ENCODE assay signal across 1 cellular context in the genomic region with DNA sequence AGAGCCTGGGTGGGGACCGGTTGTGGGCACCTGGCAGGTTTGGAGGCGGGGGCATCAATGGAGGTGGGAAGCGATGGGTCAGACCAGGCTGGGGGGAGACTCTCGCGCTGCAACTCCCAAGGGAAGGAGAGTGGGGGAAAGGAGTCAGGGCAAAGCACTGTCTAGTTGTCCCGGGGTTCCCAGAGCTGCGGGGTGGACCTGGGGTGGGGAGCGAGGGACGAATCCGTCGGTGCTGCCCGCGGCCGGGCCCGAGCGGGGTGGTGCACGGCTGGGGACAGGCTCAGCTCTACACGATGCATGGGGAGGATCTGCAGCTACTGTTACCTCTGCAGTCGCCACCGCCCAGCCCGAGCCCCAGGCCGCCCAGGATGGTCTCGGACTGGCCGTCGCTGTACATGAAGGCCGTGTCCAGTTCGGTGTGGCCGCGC.
TF ChIP-seq lines count a peak whose summit lies in the region.

No MANE protein-coding gene starts in this region.

TF ChIP-seq in HepG2, 621 proteins besides CTCF, POLR2A, EP300 and RAD21:
- TF ChIP-seq ZFX (CRISPR knock-in tag; IDR thresholded peaks at IDR 0.05; ENCODE audit: low read depth): no peak
- 0 out of 2 replicates have a peak, but pooled peaks have one; percentile 77 for TF ChIP-seq ZNF550 (CRISPR knock-in tag; IDR thresholded peaks at IDR 0.05; ENCODE audit: borderline replicate concordance)
- peak; percentile 79; the same call in 1 of the 2 replicates for TF ChIP-seq ZNF225 (CRISPR knock-in tag; IDR thresholded peaks at IDR 0.05)
- TF ChIP-seq SOX6 (IDR thresholded peaks at IDR 0.05): no peak
- peak; percentile 22; the same call in 1 of the 2 replicates for TF ChIP-seq SOX6 (CRISPR knock-in tag; IDR thresholded peaks at IDR 0.05)
- TF ChIP-seq TCF12 (IDR thresholded peaks at IDR 0.05): no peak
- 0 out of 2 replicates have a peak, but pooled peaks have one; percentile 28 for TF ChIP-seq TCF12 (CRISPR knock-in tag; IDR thresholded peaks at IDR 0.05)
- TF ChIP-seq ZNF883 (CRISPR knock-in tag; IDR thresholded peaks at IDR 0.05; ENCODE audit: not compliant biosample characterization): peak; percentile 30
- TF ChIP-seq BRD4 (CRISPR knock-in tag; IDR thresholded peaks at IDR 0.05): 0 out of 2 replicates have a peak, but pooled peaks have one; percentile 52
- TF ChIP-seq KDM5B (CRISPR knock-in tag; IDR thresholded peaks at IDR 0.05; ENCODE audit: borderline replicate concordance): peak; percentile 54
- TF ChIP-seq, protein P1, sequence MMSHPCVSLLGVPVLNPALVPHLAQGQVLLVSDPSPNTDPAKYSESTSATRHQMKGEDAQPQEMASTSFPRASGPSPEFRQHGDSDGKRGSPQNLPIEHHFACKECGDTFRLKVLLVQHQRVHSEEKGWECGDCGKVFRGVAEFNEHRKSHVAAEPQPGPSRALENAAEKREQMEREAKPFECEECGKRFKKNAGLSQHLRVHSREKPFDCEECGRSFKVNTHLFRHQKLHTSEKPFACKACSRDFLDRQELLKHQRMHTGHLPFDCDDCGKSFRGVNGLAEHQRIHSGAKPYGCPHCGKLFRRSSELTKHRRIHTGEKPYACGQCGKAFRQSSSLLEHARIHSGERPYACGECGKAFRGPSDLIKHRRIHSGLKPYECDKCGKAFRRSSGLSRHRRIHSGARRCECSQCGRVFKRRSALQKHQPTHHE (CRISPR knock-in tag; IDR thresholded peaks at IDR 0.05; ENCODE audit: borderline replicate concordance): 0 out of 2 replicates have a peak, but pooled peaks have one; percentile 16
- TF ChIP-seq ZNF563 (CRISPR knock-in tag; IDR thresholded peaks at IDR 0.05): 0 out of 2 replicates have a peak, but pooled peaks have one; percentile 37
- no peak for TF ChIP-seq ZNF772 (CRISPR knock-in tag; IDR thresholded peaks at IDR 0.05)
- peak; percentile 16; the same call in 1 of the 2 replicates for TF ChIP-seq RFXAP (CRISPR knock-in tag; IDR thresholded peaks at IDR 0.05; ENCODE audit: borderline replicate concordance)
- 0 out of 2 replicates have a peak, but pooled peaks have one; percentile 55 for TF ChIP-seq REXO4 (CRISPR knock-in tag; IDR thresholded peaks at IDR 0.05; ENCODE audit: borderline replicate concordance)
- 0 out of 2 replicates have a peak, but pooled peaks have one; percentile 8 for TF ChIP-seq ZNF235 (CRISPR knock-in tag; IDR thresholded peaks at IDR 0.05; ENCODE audit: borderline replicate concordance)
- TF ChIP-seq AGO2 (optimal IDR thresholded peaks at IDR 0.05; ENCODE audit: low read depth, low read length): peak; percentile 39
- TF ChIP-seq, protein P2, sequence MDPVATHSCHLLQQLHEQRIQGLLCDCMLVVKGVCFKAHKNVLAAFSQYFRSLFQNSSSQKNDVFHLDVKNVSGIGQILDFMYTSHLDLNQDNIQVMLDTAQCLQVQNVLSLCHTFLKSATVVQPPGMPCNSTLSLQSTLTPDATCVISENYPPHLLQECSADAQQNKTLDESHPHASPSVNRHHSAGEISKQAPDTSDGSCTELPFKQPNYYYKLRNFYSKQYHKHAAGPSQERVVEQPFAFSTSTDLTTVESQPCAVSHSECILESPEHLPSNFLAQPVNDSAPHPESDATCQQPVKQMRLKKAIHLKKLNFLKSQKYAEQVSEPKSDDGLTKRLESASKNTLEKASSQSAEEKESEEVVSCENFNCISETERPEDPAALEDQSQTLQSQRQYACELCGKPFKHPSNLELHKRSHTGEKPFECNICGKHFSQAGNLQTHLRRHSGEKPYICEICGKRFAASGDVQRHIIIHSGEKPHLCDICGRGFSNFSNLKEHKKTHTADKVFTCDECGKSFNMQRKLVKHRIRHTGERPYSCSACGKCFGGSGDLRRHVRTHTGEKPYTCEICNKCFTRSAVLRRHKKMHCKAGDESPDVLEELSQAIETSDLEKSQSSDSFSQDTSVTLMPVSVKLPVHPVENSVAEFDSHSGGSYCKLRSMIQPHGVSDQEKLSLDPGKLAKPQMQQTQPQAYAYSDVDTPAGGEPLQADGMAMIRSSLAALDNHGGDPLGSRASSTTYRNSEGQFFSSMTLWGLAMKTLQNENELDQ (CRISPR knock-in tag; IDR thresholded peaks at IDR 0.05; ENCODE audit: borderline replicate concordance): no peak
- 0 out of 2 replicates have a peak, but pooled peaks have one; percentile 19 for TF ChIP-seq ZFAT (CRISPR knock-in tag; conservative IDR thresholded peaks at IDR 0.05)
- TF ChIP-seq, protein P3, sequence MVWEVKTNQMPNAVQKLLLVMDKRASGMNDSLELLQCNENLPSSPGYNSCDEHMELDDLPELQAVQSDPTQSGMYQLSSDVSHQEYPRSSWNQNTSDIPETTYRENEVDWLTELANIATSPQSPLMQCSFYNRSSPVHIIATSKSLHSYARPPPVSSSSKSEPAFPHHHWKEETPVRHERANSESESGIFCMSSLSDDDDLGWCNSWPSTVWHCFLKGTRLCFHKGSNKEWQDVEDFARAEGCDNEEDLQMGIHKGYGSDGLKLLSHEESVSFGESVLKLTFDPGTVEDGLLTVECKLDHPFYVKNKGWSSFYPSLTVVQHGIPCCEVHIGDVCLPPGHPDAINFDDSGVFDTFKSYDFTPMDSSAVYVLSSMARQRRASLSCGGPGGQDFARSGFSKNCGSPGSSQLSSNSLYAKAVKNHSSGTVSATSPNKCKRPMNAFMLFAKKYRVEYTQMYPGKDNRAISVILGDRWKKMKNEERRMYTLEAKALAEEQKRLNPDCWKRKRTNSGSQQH (CRISPR knock-in tag; IDR thresholded peaks at IDR 0.05; ENCODE audit: low read depth): 0 out of 2 replicates have a peak, but pooled peaks have one; percentile 23
- peak; percentile 81 for TF ChIP-seq ZNF713 (CRISPR knock-in tag; IDR thresholded peaks at IDR 0.05)
- TF ChIP-seq ZNF768 (CRISPR knock-in tag; IDR thresholded peaks at IDR 0.05): 0 out of 2 replicates have a peak, but pooled peaks have one; percentile 8
- 0 out of 2 replicates have a peak, but pooled peaks have one; percentile 39 for TF ChIP-seq KLF13 (CRISPR knock-in tag; IDR thresholded peaks at IDR 0.05)
- TF ChIP-seq, protein P4, sequence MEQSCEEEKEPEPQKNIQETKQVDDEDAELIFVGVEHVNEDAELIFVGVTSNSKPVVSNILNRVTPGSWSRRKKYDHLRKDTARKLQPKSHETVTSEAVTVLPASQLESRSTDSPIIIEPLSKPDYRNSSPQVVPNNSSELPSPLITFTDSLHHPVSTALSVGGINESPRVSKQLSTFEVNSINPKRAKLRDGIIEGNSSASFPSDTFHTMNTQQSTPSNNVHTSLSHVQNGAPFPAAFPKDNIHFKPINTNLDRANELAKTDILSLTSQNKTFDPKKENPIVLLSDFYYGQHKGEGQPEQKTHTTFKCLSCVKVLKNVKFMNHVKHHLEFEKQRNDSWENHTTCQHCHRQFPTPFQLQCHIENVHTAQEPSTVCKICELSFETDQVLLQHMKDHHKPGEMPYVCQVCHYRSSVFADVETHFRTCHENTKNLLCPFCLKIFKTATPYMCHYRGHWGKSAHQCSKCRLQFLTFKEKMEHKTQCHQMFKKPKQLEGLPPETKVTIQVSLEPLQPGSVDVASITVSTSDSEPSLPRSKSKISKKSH (CRISPR knock-in tag; IDR thresholded peaks at IDR 0.05; ENCODE audit: borderline replicate concordance): 0 out of 2 replicates have a peak, but pooled peaks have one; percentile 33
- TF ChIP-seq PTBP1 (IDR thresholded peaks at IDR 0.05; ENCODE audit: low read depth, low read length, poor library complexity, severe bottlenecking): peak; percentile 72
- 0 out of 2 replicates have a peak, but pooled peaks have one; percentile 29 for TF ChIP-seq DNMT1 (CRISPR knock-in tag; IDR thresholded peaks at IDR 0.05)
- TF ChIP-seq HNRNPK (IDR thresholded peaks at IDR 0.05; ENCODE audit: low read depth, low read length, poor library complexity, severe bottlenecking): peak; percentile 25
- TF ChIP-seq, protein P5, sequence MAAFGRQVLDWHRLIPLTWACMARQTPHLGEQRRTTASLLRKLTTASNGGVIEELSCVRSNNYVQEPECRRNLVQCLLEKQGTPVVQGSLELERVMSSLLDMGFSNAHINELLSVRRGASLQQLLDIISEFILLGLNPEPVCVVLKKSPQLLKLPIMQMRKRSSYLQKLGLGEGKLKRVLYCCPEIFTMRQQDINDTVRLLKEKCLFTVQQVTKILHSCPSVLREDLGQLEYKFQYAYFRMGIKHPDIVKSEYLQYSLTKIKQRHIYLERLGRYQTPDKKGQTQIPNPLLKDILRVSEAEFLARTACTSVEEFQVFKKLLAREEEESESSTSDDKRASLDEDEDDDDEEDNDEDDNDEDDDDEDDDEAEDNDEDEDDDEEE (CRISPR knock-in tag; IDR thresholded peaks at IDR 0.05): no peak
- TF ChIP-seq, protein P6, sequence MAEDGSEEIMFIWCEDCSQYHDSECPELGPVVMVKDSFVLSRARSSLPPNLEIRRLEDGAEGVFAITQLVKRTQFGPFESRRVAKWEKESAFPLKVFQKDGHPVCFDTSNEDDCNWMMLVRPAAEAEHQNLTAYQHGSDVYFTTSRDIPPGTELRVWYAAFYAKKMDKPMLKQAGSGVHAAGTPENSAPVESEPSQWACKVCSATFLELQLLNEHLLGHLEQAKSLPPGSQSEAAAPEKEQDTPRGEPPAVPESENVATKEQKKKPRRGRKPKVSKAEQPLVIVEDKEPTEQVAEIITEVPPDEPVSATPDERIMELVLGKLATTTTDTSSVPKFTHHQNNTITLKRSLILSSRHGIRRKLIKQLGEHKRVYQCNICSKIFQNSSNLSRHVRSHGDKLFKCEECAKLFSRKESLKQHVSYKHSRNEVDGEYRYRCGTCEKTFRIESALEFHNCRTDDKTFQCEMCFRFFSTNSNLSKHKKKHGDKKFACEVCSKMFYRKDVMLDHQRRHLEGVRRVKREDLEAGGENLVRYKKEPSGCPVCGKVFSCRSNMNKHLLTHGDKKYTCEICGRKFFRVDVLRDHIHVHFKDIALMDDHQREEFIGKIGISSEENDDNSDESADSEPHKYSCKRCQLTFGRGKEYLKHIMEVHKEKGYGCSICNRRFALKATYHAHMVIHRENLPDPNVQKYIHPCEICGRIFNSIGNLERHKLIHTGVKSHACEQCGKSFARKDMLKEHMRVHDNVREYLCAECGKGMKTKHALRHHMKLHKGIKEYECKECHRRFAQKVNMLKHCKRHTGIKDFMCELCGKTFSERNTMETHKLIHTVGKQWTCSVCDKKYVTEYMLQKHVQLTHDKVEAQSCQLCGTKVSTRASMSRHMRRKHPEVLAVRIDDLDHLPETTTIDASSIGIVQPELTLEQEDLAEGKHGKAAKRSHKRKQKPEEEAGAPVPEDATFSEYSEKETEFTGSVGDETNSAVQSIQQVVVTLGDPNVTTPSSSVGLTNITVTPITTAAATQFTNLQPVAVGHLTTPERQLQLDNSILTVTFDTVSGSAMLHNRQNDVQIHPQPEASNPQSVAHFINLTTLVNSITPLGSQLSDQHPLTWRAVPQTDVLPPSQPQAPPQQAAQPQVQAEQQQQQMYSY (CRISPR knock-in tag; IDR thresholded peaks at IDR 0.05): no peak
- TF ChIP-seq FOSL2 (CRISPR knock-in tag; IDR thresholded peaks at IDR 0.05): no peak
- no peak for TF ChIP-seq TEAD2 (CRISPR knock-in tag; IDR thresholded peaks at IDR 0.05)
- TF ChIP-seq, protein P7, sequence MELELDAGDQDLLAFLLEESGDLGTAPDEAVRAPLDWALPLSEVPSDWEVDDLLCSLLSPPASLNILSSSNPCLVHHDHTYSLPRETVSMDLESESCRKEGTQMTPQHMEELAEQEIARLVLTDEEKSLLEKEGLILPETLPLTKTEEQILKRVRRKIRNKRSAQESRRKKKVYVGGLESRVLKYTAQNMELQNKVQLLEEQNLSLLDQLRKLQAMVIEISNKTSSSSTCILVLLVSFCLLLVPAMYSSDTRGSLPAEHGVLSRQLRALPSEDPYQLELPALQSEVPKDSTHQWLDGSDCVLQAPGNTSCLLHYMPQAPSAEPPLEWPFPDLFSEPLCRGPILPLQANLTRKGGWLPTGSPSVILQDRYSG (CRISPR knock-in tag; IDR thresholded peaks at IDR 0.05): 0 out of 2 replicates have a peak, but pooled peaks have one; percentile 5
- no peak for TF ChIP-seq ZNF230 (CRISPR knock-in tag; IDR thresholded peaks at IDR 0.05)
- TF ChIP-seq ARNTL (CRISPR knock-in tag; IDR thresholded peaks at IDR 0.05): peak; percentile 5; the same call in 1 of the 2 replicates
- TF ChIP-seq ZNF839 (CRISPR knock-in tag; IDR thresholded peaks at IDR 0.05; ENCODE audit: borderline replicate concordance): 0 out of 2 replicates have a peak, but pooled peaks have one; percentile 38
- 0 out of 2 replicates have a peak, but pooled peaks have one; percentile 61 for TF ChIP-seq ZNF274 (CRISPR knock-in tag; IDR thresholded peaks at IDR 0.05)
- TF ChIP-seq ZNF253 (CRISPR knock-in tag; IDR thresholded peaks at IDR 0.05; ENCODE audit: borderline replicate concordance): 0 out of 2 replicates have a peak, but pooled peaks have one; percentile 25
- TF ChIP-seq CENPT (CRISPR knock-in tag; IDR thresholded peaks at IDR 0.05; ENCODE audit: low read depth): peak; percentile 28; the same call in 1 of the 2 replicates
- 0 out of 2 replicates have a peak, but pooled peaks have one; percentile 73 for TF ChIP-seq ZNF598 (CRISPR knock-in tag; IDR thresholded peaks at IDR 0.05; ENCODE audit: borderline replicate concordance)
- TF ChIP-seq, protein P8, sequence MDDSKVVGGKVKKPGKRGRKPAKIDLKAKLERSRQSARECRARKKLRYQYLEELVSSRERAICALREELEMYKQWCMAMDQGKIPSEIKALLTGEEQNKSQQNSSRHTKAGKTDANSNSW (CRISPR knock-in tag; IDR thresholded peaks at IDR 0.05; ENCODE audit: borderline replicate concordance): 0 out of 2 replicates have a peak, but pooled peaks have one; percentile 39
